Comparison of ENCODE assay signal across 19 cellular contexts in the genomic region with DNA sequence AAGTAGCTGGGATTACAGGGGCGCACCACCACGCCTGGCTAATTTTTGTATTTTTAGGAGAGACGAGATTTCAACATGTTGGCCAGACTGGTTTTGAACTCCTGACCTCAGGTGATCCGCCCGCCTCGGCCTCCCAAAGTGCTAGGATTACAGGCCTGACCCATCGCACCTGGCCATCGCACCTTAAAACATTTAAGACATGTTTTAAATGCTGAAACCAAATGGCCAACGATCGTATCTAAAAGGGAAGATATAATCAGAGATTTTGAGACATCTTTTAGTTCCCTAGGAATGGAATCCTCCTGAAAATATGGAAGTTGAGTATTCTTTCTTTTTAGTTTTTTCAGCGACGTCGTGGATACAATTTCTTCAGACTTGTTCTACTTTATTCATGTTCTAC. TPM values are rescaled to one million over a fixed set of nuclear protein-coding genes. Genes with fewer than 3 reads are reported as not detected.
DNase-seq lines count a peak whose midpoint lies in the region; ATAC-seq and TF ChIP-seq lines count a peak whose summit lies in the region.
"Had no signal": no experiment of that assay in that cellular context is flagged by ENCODE, and none has a peak within 500 bp of the region (broad histone marks: within the 10 kb centered on the region; RNA-seq: fewer than 3 reads in every experiment).

No MANE protein-coding gene starts in this region.

- no peak for ATAC-seq in right cardiac atrium
- no peak for ATAC-seq in T-helper 17 cell
- ATAC-seq in HG03097 (IDR thresholded peaks at IDR 0.05; ENCODE audit: low FRiP score, unreplicated experiment) = no peak
- ATAC-seq: GM12878 had no signal

- no peak for TF ChIP-seq CTCF in left ventricle myocardium inferior (IDR thresholded peaks at IDR 0.05; ENCODE audit: borderline replicate concordance)
- no peak for TF ChIP-seq CTCF in parathyroid adenoma (IDR thresholded peaks at IDR 0.05)
- TF ChIP-seq CTCF in chondrocyte (IDR thresholded peaks at IDR 0.05) = no peak

- H3K9me3 ChIP-seq in left ventricle myocardium inferior (replicated peaks) (no peaks in the 10 kb centered on the region), right cardiac atrium (ENCODE audit: control insufficient read depth, low read length) (no peaks in the 10 kb centered on the region), T-helper 17 cell (ENCODE audit: control insufficient read depth, low read length, poor library complexity, severe bottlenecking) (no peaks in the 10 kb centered on the region), parathyroid adenoma (ENCODE audit: control insufficient read depth, low read length) (no peaks in the 10 kb centered on the region)
- H3K9me3 ChIP-seq: BLaER1 treated with 17β-estradiol and CSF1 and Interleukin-3, amounts not matched to agents 10 nM and 100 nM; HAP-1; MG63 had no signal

- no peaks in the 10 kb centered on the region for H3K36me3 ChIP-seq in left ventricle myocardium inferior
- H3K36me3 ChIP-seq in parathyroid adenoma (ENCODE audit: control insufficient read depth, insufficient read depth, low read length) = no peaks in the 10 kb centered on the region
- H3K36me3 ChIP-seq: BLaER1 treated with 17β-estradiol and CSF1 and Interleukin-3, amounts not matched to agents 10 nM and 100 nM; HAP-1; MG63 had no signal

- no peaks in the 10 kb centered on the region for H3K9me3 Mint-ChIP-seq in chondrocyte (ENCODE audit: low read depth)
- H3K9me3 Mint-ChIP-seq: CD4-positive, alpha-beta memory T cell; GM23338 had no signal

- peak overlapping the region; percentile 61 for H3K27ac Mint-ChIP-seq in T-helper 17 cell
- no peak overlapping the region for H3K27ac Mint-ChIP-seq in chondrocyte (ENCODE audit: unreplicated experiment)
- H3K27ac Mint-ChIP-seq: CD4-positive, alpha-beta memory T cell; GM23338 had no signal

- WGBS in right cardiac atrium = 91% methylated on average over 13 of the region's 13 CpGs

- H2AFZ ChIP-seq in parathyroid adenoma = peak overlapping the region; percentile 58

- H3K4me1 ChIP-seq in left ventricle myocardium inferior (peaks cover 17% of the 10 kb centered on the region), right cardiac atrium (ENCODE audit: control insufficient read depth, insufficient read depth, low read length) (no peaks in the 10 kb centered on the region), parathyroid adenoma (peaks cover 18% of the 10 kb centered on the region)
- H3K4me1 ChIP-seq: HAP-1 had no signal

- intact Hi-C loops in left ventricle myocardium inferior (cut with micrococcal nuclease) (no loop called here), right cardiac atrium (cut with DNase I) (no loop called here)

- H3K36me3 Mint-ChIP-seq in T-helper 17 cell (ENCODE audit: low read depth) (peaks cover 11% of the 10 kb centered on the region), chondrocyte (ENCODE audit: low read depth) (no peaks in the 10 kb centered on the region)
- H3K36me3 Mint-ChIP-seq: CD4-positive, alpha-beta memory T cell had no signal

- H3K4me3 ChIP-seq in left ventricle myocardium inferior (no peak overlapping the region), right cardiac atrium (ENCODE audit: low read length) (no peak overlapping the region), parathyroid adenoma (ENCODE audit: low read depth, low read length) (peak overlapping the region; percentile 42)
- H3K4me3 ChIP-seq: BLaER1 treated with 17β-estradiol and CSF1 and Interleukin-3, amounts not matched to agents 10 nM and 100 nM; GM12878; GM23338; HAP-1; MG63 had no signal

- peaks cover 3% of the 10 kb centered on the region for H3K4me1 Mint-ChIP-seq in T-helper 17 cell
- no peaks in the 10 kb centered on the region for H3K4me1 Mint-ChIP-seq in chondrocyte (ENCODE audit: low read depth)
- H3K4me1 Mint-ChIP-seq: CD4-positive, alpha-beta memory T cell had no signal

- H3K4me3 Mint-ChIP-seq in T-helper 17 cell (no peak overlapping the region), chondrocyte (ENCODE audit: unreplicated experiment) (no peak overlapping the region)
- H3K4me3 Mint-ChIP-seq: CD4-positive, alpha-beta memory T cell; GM23338 had no signal

- H3K27ac ChIP-seq in left ventricle myocardium inferior (replicated peaks) = peak overlapping the region; percentile 50
- H3K27ac ChIP-seq in right cardiac atrium (ENCODE audit: low read length) = no peak overlapping the region
- peak overlapping the region; percentile 91 for H3K27ac ChIP-seq in parathyroid adenoma
- H3K27ac ChIP-seq: BLaER1 treated with 17β-estradiol and CSF1 and Interleukin-3, amounts not matched to agents 10 nM and 100 nM had no signal

- no peak for DNase-seq in left ventricle myocardium inferior
- no peak for DNase-seq in right cardiac atrium
- no peak for DNase-seq in T-helper 17 cell
- no peak for DNase-seq in GM03348 (ENCODE audit: low spot score)
- no peak for DNase-seq in chondrocyte (ENCODE audit: low spot score)
- no peak for DNase-seq in SIG-M5 (lab: John Stamatoyannopoulos, UW)
- DNase-seq: AML-193; CD4-positive, alpha-beta memory T cell; KBM-7; MG63; NCI-H82; NK-92 treated with Interleukin-12 subunit alpha and Interleukin-12 subunit beta, amount 100 ng/mL, for 24 hours had no signal

- H3K27me3 Mint-ChIP-seq in T-helper 17 cell (peaks cover 60% of the 10 kb centered on the region), chondrocyte (ENCODE audit: low read depth) (peaks cover 48% of the 10 kb centered on the region)

- peak overlapping the region; percentile 59 for H3K4me2 ChIP-seq in parathyroid adenoma (ENCODE audit: low read length)
- H3K4me2 ChIP-seq: GM23338 had no signal

- no peak overlapping the region for H3K9ac ChIP-seq in parathyroid adenoma
- H3K9ac ChIP-seq: BLaER1 treated with 17β-estradiol and CSF1 and Interleukin-3, amounts not matched to agents 10 nM and 100 nM had no signal

- no peaks in the 10 kb centered on the region for H3K79me2 ChIP-seq in parathyroid adenoma

- H3K27me3 ChIP-seq in left ventricle myocardium inferior (ENCODE audit: low read depth) (peaks cover 9% of the 10 kb centered on the region), right cardiac atrium (ENCODE audit: control insufficient read depth, insufficient read depth) (no peaks in the 10 kb centered on the region), parathyroid adenoma (ENCODE audit: control insufficient read depth, insufficient read depth, low read length) (no peaks in the 10 kb centered on the region)

RNA-seq across cellular contexts. Expression of a gene that starts 21.8 kb away (rescaled TPM):
- total RNA-seq in left ventricle myocardium inferior (0.41 TPM), right cardiac atrium (under 1 TPM; 0.23 to 0.94 (median 0.65) TPM), T-helper 17 cell (1 to 10 TPM in 1 of 2 donors, under 1 TPM in 1; 0.70 to 4.1 TPM), chondrocyte (not detected in 3 replicates)
- polyA plus RNA-seq in right cardiac atrium = 0.14 TPM
- total RNA-seq: CD4-positive, alpha-beta memory T cell; GM12878; GM23338; LHCN-M2 had no signal
- polyA plus RNA-seq: CD4-positive, alpha-beta memory T cell had no signal

RNA-seq across cellular contexts. Expression of a gene that starts 46.5 kb away (rescaled TPM):
- total RNA-seq in left ventricle myocardium inferior = 0.52 TPM
- 1 to 10 TPM; 1.3 to 1.9 (median 1.6) TPM for total RNA-seq in right cardiac atrium
- 2.6 TPM for polyA plus RNA-seq in right cardiac atrium
- total RNA-seq in T-helper 17 cell = 1 to 10 TPM; 1.2 to 1.5 TPM
- total RNA-seq in chondrocyte = 1.5 to 2.9 TPM (median 2.4 TPM) in 3 replicates
